2 cellular contexts compared by ENCODE assay signal in genomic region chr13:44438234-44438579, GRCh38.
TF ChIP-seq lines count a peak whose summit lies in the region.

No MANE protein-coding gene starts in this region.

TF ChIP-seq in SK-N-SH, 30 proteins besides CTCF, POLR2A, EP300 and RAD21 (continued from another document):
- TF ChIP-seq TEAD4 (IDR thresholded peaks at IDR 0.05; ENCODE audit: borderline replicate concordance, insufficient read depth) (no peak), MAX (IDR thresholded peaks at IDR 0.05; ENCODE audit: low read depth) (no peak), YY1 (IDR thresholded peaks at IDR 0.05; ENCODE audit: low read depth) (no peak), REST (IDR thresholded peaks at IDR 0.05; ENCODE audit: low read depth, low read length) (no peak), RFX5 (IDR thresholded peaks at IDR 0.05; ENCODE audit: low read length) (no peak), RCOR1 (IDR thresholded peaks at IDR 0.05; ENCODE audit: low read length) (no peak), GATA2 (CRISPR knock-in tag; IDR thresholded peaks at IDR 0.05) (no peak), JUND (IDR thresholded peaks at IDR 0.05) (no peak), FOXJ3 (CRISPR knock-in tag; IDR thresholded peaks at IDR 0.05) (no peak), MXI1 (IDR thresholded peaks at IDR 0.05; ENCODE audit: low read depth, low read length) (no peak), ZBTB33 (IDR thresholded peaks at IDR 0.05; ENCODE audit: borderline replicate concordance, low read depth) (no peak), SMC3 (IDR thresholded peaks at IDR 0.05; ENCODE audit: low read depth, low read length) (no peak), USF1 (IDR thresholded peaks at IDR 0.05; ENCODE audit: borderline replicate concordance, low read depth) (no peak), NFIC (IDR thresholded peaks at IDR 0.05; ENCODE audit: borderline replicate concordance) (no peak), CHD2 (IDR thresholded peaks at IDR 0.05; ENCODE audit: low read length, partially characterized antibody) (no peak), NRF1 (IDR thresholded peaks at IDR 0.05; ENCODE audit: low read depth, low read length) (no peak), MEF2A (IDR thresholded peaks at IDR 0.05; ENCODE audit: borderline replicate concordance, low read depth) (no peak)

TF ChIP-seq in SK-N-SH treated with all-trans-retinoic acid at 6 μM for 48 hours, 23 proteins besides CTCF, POLR2A, EP300 and RAD21 (continued from another document):
- TF ChIP-seq TSHZ2 (CRISPR knock-in tag; IDR thresholded peaks at IDR 0.05) (no peak), PPARA (CRISPR knock-in tag; IDR thresholded peaks at IDR 0.05; ENCODE audit: borderline replicate concordance) (no peak), RARB (CRISPR knock-in tag; IDR thresholded peaks at IDR 0.05) (no peak), ISL1 (CRISPR knock-in tag; IDR thresholded peaks at IDR 0.05) (no peak), ZNF565 (CRISPR knock-in tag; conservative IDR thresholded peaks at IDR 0.05; ENCODE audit: low read depth) (no peak), TOX (CRISPR knock-in tag; IDR thresholded peaks at IDR 0.05; ENCODE audit: borderline replicate concordance) (no peak), POU6F1 (CRISPR knock-in tag; IDR thresholded peaks at IDR 0.05; ENCODE audit: borderline replicate concordance, low read depth) (no peak), ZNF70 (CRISPR knock-in tag; IDR thresholded peaks at IDR 0.05) (no peak), TCF4 (CRISPR knock-in tag; IDR thresholded peaks at IDR 0.05; ENCODE audit: borderline replicate concordance) (no peak), SNAI2 (CRISPR knock-in tag; IDR thresholded peaks at IDR 0.05) (no peak), PATZ1 (CRISPR knock-in tag; IDR thresholded peaks at IDR 0.05; ENCODE audit: borderline replicate concordance) (no peak), BACH2 (CRISPR knock-in tag; IDR thresholded peaks at IDR 0.05; ENCODE audit: borderline replicate concordance) (no peak), CSRNP3 (CRISPR knock-in tag; IDR thresholded peaks at IDR 0.05) (no peak), ZFP3 (CRISPR knock-in tag; IDR thresholded peaks at IDR 0.05) (no peak)
